Comparison of ENCODE assay signal across 24 cellular contexts in genomic region chrX:34528081-34528480, GRCh38.
"Had no signal": no experiment of that assay in that cellular context is flagged by ENCODE, and none has a peak within 500 bp of the region (broad histone marks: within the 10 kb centered on the region; RNA-seq: fewer than 3 reads in every experiment).

No MANE protein-coding gene starts in this region.

- H3K4me3 ChIP-seq: adrenal gland, ascending aorta, colonic mucosa, gastrocnemius medialis, mucosa of descending colon, right lobe of liver, skin epidermis, tibial artery had no signal

- FAIRE-seq: TTC549 had no signal

- H3K36me3 ChIP-seq: adrenal gland, ascending aorta, colonic mucosa, gastrocnemius medialis, right lobe of liver, tibial artery, WERI-Rb-1 had no signal

- H3K27me3 ChIP-seq: ascending aorta, colonic mucosa, gastrocnemius medialis, right lobe of liver, tibial artery had no signal

- DNase-seq: activated CD4-positive, alpha-beta T cell treated with anti-CD3 and anti-CD28 coated beads, Interleukin-2, amount 50 U/mL, for 1 hour; activated CD4-positive, CD25-positive, alpha-beta regulatory T cell treated with anti-CD3 and anti-CD28 coated beads, Interleukin-2, amount 50 U/mL, for 72 hours; activated CD8-positive, alpha-beta T cell treated with anti-CD3 and anti-CD28 coated beads, Interleukin-2, amount 10 ng/mL, durations not matched to agents 7 days and 5 days; activated T-cell treated with anti-CD3 and anti-CD28 coated beads, Interleukin-2, amount 50 U/mL, for 1 hour; adrenal gland; colonic mucosa; endodermal cell; gastrocnemius medialis; head of caudate nucleus; hypothalamus; left cardiac atrium; mesendoderm; mucosa of descending colon; nephron progenitor cell; right lobe of liver; stimulated activated CD4-positive, alpha-beta T cell treated with anti-CD3 and anti-CD28 coated beads, Interleukin-1b, Interleukin-23, amount 100 ng/mL, for 48 hours; stimulated activated naive CD8-positive, alpha-beta T cell treated with anti-CD3 and anti-CD28 coated beads, Interleukin-15, amount 100 ng/mL, for 72 hours; T-cell; tibial artery; WERI-Rb-1 had no signal

- ATAC-seq: activated CD8-positive, alpha-beta T cell treated with anti-CD3 and anti-CD28 coated beads, Interleukin-2, amount 10 ng/mL, durations not matched to agents 7 days and 5 days; activated T-helper 17 cell treated with anti-CD3 and anti-CD28 coated beads, Interleukin-2, amount 50 U/mL, for 72 hours; gastrocnemius medialis; left cardiac atrium; mucosa of descending colon; right lobe of liver; stimulated activated naive CD8-positive, alpha-beta T cell treated with anti-CD3 and anti-CD28 coated beads, Interleukin-15, amount 100 ng/mL, for 72 hours; T-cell had no signal
